In genomic region chr17:7932949-7933348, GRCh38 we compare ENCODE assay signal across 1 cellular context.
TF ChIP-seq lines count a peak whose summit lies in the region.

No MANE protein-coding gene starts in this region.

TF ChIP-seq in K562, 482 proteins besides CTCF, POLR2A, EP300 and RAD21 (continued from another document):
- peak; percentile 37; the same call in 1 of the 2 replicates for TF ChIP-seq DPF2 (IDR thresholded peaks at IDR 0.05)
- peak; percentile 84 for TF ChIP-seq L3MBTL2 (IDR thresholded peaks at IDR 0.05)
- TF ChIP-seq FOXA3 (CRISPR knock-in tag; conservative IDR thresholded peaks at IDR 0.05 in 1 of 2, IDR thresholded peaks at IDR 0.05 in 1 of 2) = peak; percentile 80 to 98
- peak; percentile 33 for TF ChIP-seq MEIS2 (IDR thresholded peaks at IDR 0.05; ENCODE audit: partially characterized antibody)
- TF ChIP-seq GATAD2B (IDR thresholded peaks at IDR 0.05; ENCODE audit: borderline replicate concordance) = no peak
- TF ChIP-seq NCOA6 (IDR thresholded peaks at IDR 0.05) = peak; percentile 63
- peak; percentile 61; the same call in 1 of the 2 replicates for TF ChIP-seq ZBTB7A (IDR thresholded peaks at IDR 0.05; ENCODE audit: borderline replicate concordance, control insufficient read depth, low read depth, low read length)
